Comparison of ENCODE assay signal across 12 cellular contexts in genomic region chr3:21839592-21839991, GRCh38.
DNase-seq lines count a peak whose midpoint lies in the region; ATAC-seq and TF ChIP-seq lines count a peak whose summit lies in the region.
"Had no signal": no experiment of that assay in that cellular context is flagged by ENCODE, and none has a peak within 500 bp of the region (broad histone marks: within the 10 kb centered on the region; RNA-seq: fewer than 3 reads in every experiment).

No MANE protein-coding gene starts in this region.

- H3K9me3 ChIP-seq in Peyer's patch = no peaks in the 10 kb centered on the region

- peak; percentile 52 for TF ChIP-seq CTCF in type B pancreatic cell (conservative IDR thresholded peaks at IDR 0.05)
- no peak for TF ChIP-seq CTCF in Peyer's patch (IDR thresholded peaks at IDR 0.05)

- peak; percentile 24 for DNase-seq in NCI-H748 (lab: John Stamatoyannopoulos, UW; ENCODE audit: unreplicated experiment)
- no peak for DNase-seq in NCI-H748 treated with DMSO at 0.1 percent for 48 hours (lab: John Stamatoyannopoulos, UW)
- peak; percentile 85 for DNase-seq in SK-N-DZ (ENCODE audit: low spot score)
- no peak for DNase-seq in Right ventricle myocardium superior
- no peak for DNase-seq in type B pancreatic cell (ENCODE audit: extremely low spot score, unreplicated experiment)
- no peak for DNase-seq in hepatic stellate cell (ENCODE audit: low spot score)
- no peak for DNase-seq in Peyer's patch
- no peak for DNase-seq in epidermal melanocyte (ENCODE audit: insufficient read length, low spot score)
- DNase-seq: CD8-positive, alpha-beta memory T cell; transverse colon had no signal

- H3K36me3 Mint-ChIP-seq in type B pancreatic cell = no peaks in the 10 kb centered on the region
- H3K36me3 Mint-ChIP-seq: CD8-positive, alpha-beta memory T cell had no signal

- peaks cover 6% of the 10 kb centered on the region for H3K4me1 Mint-ChIP-seq in type B pancreatic cell (ENCODE audit: unreplicated experiment)
- H3K4me1 Mint-ChIP-seq: CD8-positive, alpha-beta memory T cell had no signal

- no peak overlapping the region for H3K4me3 Mint-ChIP-seq in type B pancreatic cell
- H3K4me3 Mint-ChIP-seq: CD8-positive, alpha-beta memory T cell; dendritic cell treated with granulocyte-macrophage colony-stimulating factor and Interleukin-4, amounts not matched to agents 40 ng/mL and 50 ng/mL, for 4 days had no signal

- intact Hi-C loops in Right ventricle myocardium superior (cut with DNase I) = no loop called here

- no peak for TF ChIP-seq POLR2A in Peyer's patch (IDR thresholded peaks at IDR 0.05)

- no peak overlapping the region for H3K27ac ChIP-seq in Peyer's patch
- H3K27ac ChIP-seq: parathyroid adenoma, transverse colon had no signal

- peak; percentile 86 for ATAC-seq in Right ventricle myocardium superior (ENCODE audit: poor library complexity)

- H3K27me3 ChIP-seq in Peyer's patch = no peaks in the 10 kb centered on the region
- H3K27me3 ChIP-seq: transverse colon had no signal

- no peaks in the 10 kb centered on the region for H3K36me3 ChIP-seq in Peyer's patch
- H3K36me3 ChIP-seq: transverse colon had no signal

- H3K27me3 Mint-ChIP-seq in type B pancreatic cell = no peaks in the 10 kb centered on the region
- H3K27me3 Mint-ChIP-seq: CD8-positive, alpha-beta memory T cell; dendritic cell treated with granulocyte-macrophage colony-stimulating factor and Interleukin-4, amounts not matched to agents 40 ng/mL and 50 ng/mL, for 4 days had no signal

- H3K4me3 ChIP-seq in Peyer's patch = no peak overlapping the region
- H3K4me3 ChIP-seq: transverse colon had no signal

- H3K27ac Mint-ChIP-seq in type B pancreatic cell = no peak overlapping the region
- H3K27ac Mint-ChIP-seq: CD8-positive, alpha-beta memory T cell; dendritic cell treated with granulocyte-macrophage colony-stimulating factor and Interleukin-4, amounts not matched to agents 40 ng/mL and 50 ng/mL, for 4 days had no signal

- H3K4me1 ChIP-seq in Peyer's patch = no peaks in the 10 kb centered on the region
- H3K4me1 ChIP-seq: parathyroid adenoma, transverse colon had no signal

- H3K9me3 Mint-ChIP-seq in type B pancreatic cell = no peaks in the 10 kb centered on the region

Comparison
In these comparisons a context has a peak if more than half of its experiments do, and no peak if none do; other contexts are left out.
1. DNase-seq: peak in NCI-H748 (single experiment) and SK-N-DZ (single experiment); none in NCI-H748 treated with DMSO at 0.1 percent for 48 hours (single experiment), Right ventricle myocardium superior (single experiment), type B pancreatic cell (single experiment), hepatic stellate cell (single experiment), Peyer's patch (0 of 3) and epidermal melanocyte (single experiment).